In the genomic region with DNA sequence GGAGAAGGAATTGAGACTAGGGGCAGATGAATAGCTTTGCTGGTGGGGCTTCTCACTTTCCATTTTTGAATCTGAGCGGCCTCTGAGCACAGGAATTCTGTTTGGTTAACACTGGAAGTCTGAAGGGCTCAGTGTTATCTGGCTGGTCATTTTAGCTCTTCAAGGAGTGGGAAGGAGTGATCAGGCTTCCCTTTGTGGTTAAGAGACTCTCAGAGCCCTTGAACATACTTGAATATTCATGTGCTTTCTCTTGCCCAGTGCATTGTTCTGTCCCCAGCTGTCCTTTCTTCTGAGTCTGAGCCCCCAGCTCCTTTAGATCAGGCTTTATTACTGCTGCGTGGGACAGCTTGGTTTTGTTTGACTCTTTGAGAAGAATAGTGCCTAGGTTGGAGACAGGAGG, we compare ENCODE assay signal across 16 cellular contexts.
"Had no signal": no experiment of that assay in that cellular context is flagged by ENCODE, and none has a peak within 500 bp of the region (broad histone marks: within the 10 kb centered on the region; RNA-seq: fewer than 3 reads in every experiment).

No MANE protein-coding gene starts in this region.

- H3K4me1 ChIP-seq: psoas muscle, suprapubic skin had no signal

- H3K27ac Mint-ChIP-seq: activated CD4-positive, alpha-beta T cell treated with anti-CD3 and anti-CD28 coated beads, Interleukin-2, amount 10 ng/mL, durations not matched to agents 7 days and 5 days; activated naive CD4-positive, alpha-beta T cell treated with anti-CD3 and anti-CD28 coated beads for 36 hours had no signal

- H3K27me3 ChIP-seq: suprapubic skin had no signal

- H3K4me1 Mint-ChIP-seq: activated CD4-positive, alpha-beta T cell treated with anti-CD3 and anti-CD28 coated beads, Interleukin-2, amount 10 ng/mL, durations not matched to agents 7 days and 5 days; central memory CD8-positive, alpha-beta T cell had no signal

- H3K27ac ChIP-seq: psoas muscle, suprapubic skin had no signal

- H3K27me3 Mint-ChIP-seq: central memory CD8-positive, alpha-beta T cell; naive thymus-derived CD8-positive, alpha-beta T cell had no signal

- H3K9me3 Mint-ChIP-seq: central memory CD8-positive, alpha-beta T cell had no signal

- DNase-seq: activated CD4-positive, alpha-beta T cell treated with anti-CD3 and anti-CD28 coated beads, Interleukin-2, amount 10 ng/mL, durations not matched to agents 7 days and 5 days; activated CD4-positive, CD25-positive, alpha-beta regulatory T cell; activated CD8-positive, alpha-beta memory T cell treated with anti-CD3 and anti-CD28 coated beads for 24 hours; activated naive CD4-positive, alpha-beta T cell treated with anti-CD3 and anti-CD28 coated beads for 36 hours; hypothalamus; left colon; naive thymus-derived CD8-positive, alpha-beta T cell; psoas muscle; stimulated activated CD4-positive, alpha-beta T cell treated with anti-CD3 and anti-CD28 coated beads, Interleukin-2, amount 100 ng/mL, for 48 hours; stimulated activated CD8-positive, alpha-beta memory T cell treated with anti-CD3 and anti-CD28 coated beads, Interleukin-4, amount 100 ng/mL, for 48 hours; stimulated activated naive CD8-positive, alpha-beta T cell treated with anti-CD3 and anti-CD28 coated beads, Interleukin-15, Interleukin-2, amounts not matched to agents 100 U/mL and 50 U/mL, for 24 hours; T-helper 2 cell had no signal

- H3K4me3 ChIP-seq: lung, psoas muscle, suprapubic skin had no signal

- H3K9me3 ChIP-seq: psoas muscle, suprapubic skin had no signal

- H3K36me3 ChIP-seq: suprapubic skin had no signal

- H3K36me3 Mint-ChIP-seq: naive thymus-derived CD8-positive, alpha-beta T cell had no signal

- FAIRE-seq: TTC549 had no signal

- H3K4me3 Mint-ChIP-seq: activated CD4-positive, alpha-beta T cell treated with anti-CD3 and anti-CD28 coated beads, Interleukin-2, amount 10 ng/mL, durations not matched to agents 7 days and 5 days; activated naive CD4-positive, alpha-beta T cell treated with anti-CD3 and anti-CD28 coated beads for 36 hours; central memory CD8-positive, alpha-beta T cell; naive thymus-derived CD8-positive, alpha-beta T cell had no signal
